In the genomic region with DNA sequence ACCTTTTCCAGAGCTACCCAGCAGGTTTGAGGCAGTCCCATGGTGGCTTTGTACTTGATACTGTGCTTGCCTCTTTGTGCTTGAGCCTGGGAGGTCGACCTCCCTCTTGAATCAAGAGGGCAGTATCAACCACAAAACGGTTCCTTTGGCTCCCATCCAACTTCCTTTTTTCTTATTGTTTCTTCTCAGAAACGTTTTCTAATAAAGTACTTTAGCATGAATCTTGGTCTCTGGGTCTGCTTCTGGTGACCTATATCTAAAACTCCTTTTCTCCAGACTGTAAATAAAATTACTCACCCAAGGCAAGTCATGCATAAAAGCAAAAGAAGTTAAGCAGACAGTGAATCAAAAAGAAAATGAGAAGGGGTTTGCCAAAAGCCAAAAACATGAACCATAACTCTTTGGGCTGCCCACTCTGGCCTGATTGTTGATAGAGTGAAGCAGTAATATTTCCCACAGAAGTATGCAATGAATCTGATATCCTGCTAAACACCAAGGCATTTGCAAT, we compare ENCODE assay signal across 1 cellular context.
TF ChIP-seq lines count a peak whose summit lies in the region.

No MANE protein-coding gene starts in this region.

TF ChIP-seq in HCT116, 20 proteins besides CTCF, POLR2A, EP300 and RAD21 (continued from another document):
- TF ChIP-seq, protein P1, sequence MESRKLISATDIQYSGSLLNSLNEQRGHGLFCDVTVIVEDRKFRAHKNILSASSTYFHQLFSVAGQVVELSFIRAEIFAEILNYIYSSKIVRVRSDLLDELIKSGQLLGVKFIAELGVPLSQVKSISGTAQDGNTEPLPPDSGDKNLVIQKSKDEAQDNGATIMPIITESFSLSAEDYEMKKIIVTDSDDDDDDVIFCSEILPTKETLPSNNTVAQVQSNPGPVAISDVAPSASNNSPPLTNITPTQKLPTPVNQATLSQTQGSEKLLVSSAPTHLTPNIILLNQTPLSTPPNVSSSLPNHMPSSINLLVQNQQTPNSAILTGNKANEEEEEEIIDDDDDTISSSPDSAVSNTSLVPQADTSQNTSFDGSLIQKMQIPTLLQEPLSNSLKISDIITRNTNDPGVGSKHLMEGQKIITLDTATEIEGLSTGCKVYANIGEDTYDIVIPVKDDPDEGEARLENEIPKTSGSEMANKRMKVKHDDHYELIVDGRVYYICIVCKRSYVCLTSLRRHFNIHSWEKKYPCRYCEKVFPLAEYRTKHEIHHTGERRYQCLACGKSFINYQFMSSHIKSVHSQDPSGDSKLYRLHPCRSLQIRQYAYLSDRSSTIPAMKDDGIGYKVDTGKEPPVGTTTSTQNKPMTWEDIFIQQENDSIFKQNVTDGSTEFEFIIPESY (IDR thresholded peaks at IDR 0.05; ENCODE audit: extremely low read depth, insufficient replicate concordance, low read length): no peak
- TF ChIP-seq FOSL1 (IDR thresholded peaks at IDR 0.05; ENCODE audit: low read depth): no peak
- no peak for TF ChIP-seq ZNF274 (IDR thresholded peaks at IDR 0.05; ENCODE audit: low read depth, low read length)
- no peak for TF ChIP-seq ELF1 (IDR thresholded peaks at IDR 0.05; ENCODE audit: borderline replicate concordance, low read depth)
- no peak for TF ChIP-seq EZH2phosphoT487 (IDR thresholded peaks at IDR 0.05; ENCODE audit: borderline replicate concordance)
- TF ChIP-seq EGR1 (IDR thresholded peaks at IDR 0.05; ENCODE audit: low read depth): no peak
- TF ChIP-seq CBX3 (IDR thresholded peaks at IDR 0.05; ENCODE audit: low read depth): no peak
- no peak for TF ChIP-seq SRF (IDR thresholded peaks at IDR 0.05; ENCODE audit: low read depth)
- no peak for TF ChIP-seq SP1 (IDR thresholded peaks at IDR 0.05; ENCODE audit: low read depth)
- TF ChIP-seq CEBPB (IDR thresholded peaks at IDR 0.05; ENCODE audit: low read depth): no peak
- TF ChIP-seq JUND (IDR thresholded peaks at IDR 0.05): no peak
- TF ChIP-seq YY1 (IDR thresholded peaks at IDR 0.05; ENCODE audit: extremely low read depth, insufficient replicate concordance, low read depth, low read length): no peak
- TF ChIP-seq EZH2 (IDR thresholded peaks at IDR 0.05): no peak
- TF ChIP-seq POLR2AphosphoS5 (IDR thresholded peaks at IDR 0.05; ENCODE audit: low read depth, low read length): no peak
- TF ChIP-seq, protein P2, sequence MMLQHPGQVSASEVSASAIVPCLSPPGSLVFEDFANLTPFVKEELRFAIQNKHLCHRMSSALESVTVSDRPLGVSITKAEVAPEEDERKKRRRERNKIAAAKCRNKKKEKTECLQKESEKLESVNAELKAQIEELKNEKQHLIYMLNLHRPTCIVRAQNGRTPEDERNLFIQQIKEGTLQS (IDR thresholded peaks at IDR 0.05): no peak
TF ChIP-seq in HCT116: peak in this region for 0.
